Comparison of ENCODE assay signal across 8 cellular contexts in the genomic region with DNA sequence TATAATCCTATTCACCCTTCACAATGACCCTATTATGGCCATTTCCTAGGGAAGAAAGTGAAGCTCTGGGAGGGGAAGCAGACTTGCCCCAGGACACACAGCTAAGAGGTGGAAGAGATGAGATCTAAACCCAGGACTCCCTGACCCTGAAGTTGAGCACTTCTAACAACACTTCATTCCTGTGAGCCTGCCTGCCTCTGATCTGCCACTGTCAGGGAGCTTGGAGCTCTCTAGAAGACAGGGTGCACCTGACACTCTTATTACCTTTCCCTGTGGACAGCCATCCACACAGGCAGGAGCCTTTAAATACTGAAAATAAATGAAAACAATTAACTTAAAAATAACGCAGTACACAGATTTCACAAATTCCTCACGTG. TPM values are rescaled to one million over a fixed set of nuclear protein-coding genes. Genes with fewer than 3 reads are reported as not detected.
A peak's percentile ranks its signal among the peaks of the same experiment; 100 is the strongest.
DNase-seq lines count a peak whose midpoint lies in the region; ATAC-seq and TF ChIP-seq lines count a peak whose summit lies in the region.

No MANE protein-coding gene starts in this region.

- H3K27me3 Mint-ChIP-seq in CD4-positive, alpha-beta T cell = no peaks in the 10 kb centered on the region

- no peaks in the 10 kb centered on the region for H3K27me3 ChIP-seq in CD4-positive, alpha-beta T cell (ENCODE audit: control insufficient read depth, insufficient read depth, low read length)
- H3K27me3 ChIP-seq in muscle layer of duodenum (ENCODE audit: low read depth, low read length) = no peaks in the 10 kb centered on the region

- H3K4me3 ChIP-seq in muscle layer of duodenum (ENCODE audit: low read depth in 1 of 2, low read length in 2 of 2) = peak overlapping the region; percentile 87 to 89

- H3K4me1 ChIP-seq in muscle layer of duodenum (ENCODE audit: control insufficient read depth in 1 of 2, insufficient read depth in 2 of 2, low read length in 2 of 2) = peaks cover 11 to 37% of the 10 kb centered on the region in 2 donors

- CTCF ChIA-PET in CD4-positive, alpha-beta T cell (lab: Charles Lee) = interaction anchor here (0.7 to 3.6 kb wide), 5 partner anchors 9 to 122 kb away, joined by 3 to 20 read pairs (median 6); partner anchors contain the start of genes ATPAF1 and MOB3C

- DNase-seq in CD4-positive, alpha-beta T cell = no peak
- DNase-seq in NOMO-1 treated with dmso at 0.1 percent for 144 hours (lab: John Stamatoyannopoulos, UW; ENCODE audit: unreplicated experiment) = no peak
- DNase-seq in T1000 (lab: John Stamatoyannopoulos, UW) = no peak

- H3K27ac ChIP-seq in CD4-positive, alpha-beta T cell (ENCODE audit: low read depth, low read length) = peak overlapping the region; percentile 46
- H3K27ac ChIP-seq in KOPT-K1 (ENCODE audit: low read depth, low read length, poor library complexity, severe bottlenecking) = peak overlapping the region; percentile 58
- H3K27ac ChIP-seq in cingulate gyrus (ENCODE audit: low read depth, low read length) = peak overlapping the region; percentile 73
- peak overlapping the region; percentile 81 for H3K27ac ChIP-seq in muscle layer of duodenum (ENCODE audit: low read length)

- H3K36me3 ChIP-seq in KOPT-K1 (ENCODE audit: insufficient read depth, low read length) = no peaks in the 10 kb centered on the region
- peaks cover 6 to 7% of the 10 kb centered on the region in 2 donors for H3K36me3 ChIP-seq in muscle layer of duodenum (ENCODE audit: control insufficient read depth in 1 of 2, insufficient read depth in 2 of 2, low read length in 2 of 2)

- H3K9me3 Mint-ChIP-seq in CD4-positive, alpha-beta T cell = no peaks in the 10 kb centered on the region

- intact Hi-C loops in CD4-positive, alpha-beta T cell (cut with DNase I, micrococcal nuclease) = loop anchor here (5.0 to 10.0 kb wide), 3 partner anchors 69 to 731 kb away; partner anchors contain the start of genes CMPK1 (in 1 of the 2) and EFCAB14 (in 1 of the 2)

- POLR2A ChIA-PET in CD4-positive, alpha-beta T cell (lab: Charles Lee) = interaction anchor here (0.6 to 6.2 kb wide), 14 partner anchors 13 to 834 kb away, joined by 3 to 163 read pairs (median 4); partner anchors contain the start of genes ATPAF1, FOXD2, LRRC41 and MOB3C

- no peaks in the 10 kb centered on the region for H3K9me3 ChIP-seq in CD4-positive, alpha-beta T cell (ENCODE audit: control insufficient read depth, low read length)
- H3K9me3 ChIP-seq in KOPT-K1 (ENCODE audit: insufficient read depth, low read length, poor library complexity, severe bottlenecking) (no peaks in the 10 kb centered on the region), muscle layer of duodenum (ENCODE audit: control insufficient read depth in 1 of 2, low read length in 2 of 2) (no peaks in the 10 kb centered on the region)

- ATAC-seq in CD4-positive, alpha-beta T cell (ENCODE audit: poor library complexity) = no peak
- ATAC-seq in HG03521 (IDR thresholded peaks at IDR 0.05; ENCODE audit: unreplicated experiment) (no peak), GM21576 (IDR thresholded peaks at IDR 0.05; ENCODE audit: unreplicated experiment) (no peak)

- H3K36me3 Mint-ChIP-seq in CD4-positive, alpha-beta T cell (ENCODE audit: low read depth) = peaks cover 15% of the 10 kb centered on the region

- H3K27ac Mint-ChIP-seq in CD4-positive, alpha-beta T cell = peak overlapping the region; percentile 86

- H3K4me1 Mint-ChIP-seq in CD4-positive, alpha-beta T cell (ENCODE audit: low read depth) = peaks cover 72% of the 10 kb centered on the region

- TF ChIP-seq CTCF in CD4-positive, alpha-beta T cell (IDR thresholded peaks at IDR 0.05) = no peak

- peak overlapping the region; percentile 93 for H3K4me3 Mint-ChIP-seq in CD4-positive, alpha-beta T cell

RNA-seq across cellular contexts. Expression of gene MKNK1, which starts 0.6 kb away (rescaled TPM):
- total RNA-seq in CD4-positive, alpha-beta T cell = 10 to 100 TPM; 27.1 to 29.6 TPM

RNA-seq across cellular contexts. Expression of gene MOB3C, which starts 13.1 kb away (rescaled TPM):
- total RNA-seq in CD4-positive, alpha-beta T cell = 1 to 10 TPM; 6.7 to 7.8 TPM

RNA-seq across cellular contexts. Expression of gene KNCN, which starts 52.0 kb away (rescaled TPM):
- not detected for total RNA-seq in CD4-positive, alpha-beta T cell
